ENCODE assay signal across 1 cellular context in genomic region chr7:103915958-103916357, GRCh38.
TF ChIP-seq lines count a peak whose summit lies in the region.

No MANE protein-coding gene starts in this region.

TF ChIP-seq in K562, 482 proteins besides CTCF, POLR2A, EP300 and RAD21 (continued from another document):
- TF ChIP-seq ZBTB9 (CRISPR knock-in tag; IDR thresholded peaks at IDR 0.05) (no peak), SAFB2 (IDR thresholded peaks at IDR 0.05; ENCODE audit: borderline replicate concordance, low read depth, low read length, severe bottlenecking) (no peak), SETDB1 (IDR thresholded peaks at IDR 0.05; ENCODE audit: low read length) (no peak), ILF3 (IDR thresholded peaks at IDR 0.05; ENCODE audit: borderline replicate concordance) (no peak), TSHZ1 (CRISPR knock-in tag; IDR thresholded peaks at IDR 0.05) (no peak), USF1 (CRISPR knock-in tag; IDR thresholded peaks at IDR 0.05) (no peak), ATF3 (IDR thresholded peaks at IDR 0.05) (peak; percentile 99), ATF3 (CRISPR knock-in tag; conservative IDR thresholded peaks at IDR 0.05) (peak; percentile 93), ZNF184 (CRISPR knock-in tag; IDR thresholded peaks at IDR 0.05) (no peak), ZMIZ1 (IDR thresholded peaks at IDR 0.05; ENCODE audit: low read depth in 2 of 2, low read length in 2 of 2) (no peak), MTA2 (IDR thresholded peaks at IDR 0.05; ENCODE audit: low read depth) (no peak), ZNF165 (CRISPR knock-in tag; IDR thresholded peaks at IDR 0.05; ENCODE audit: borderline replicate concordance) (0 out of 2 replicates have a peak, but pooled peaks have one; percentile 35)
TF ChIP-seq in K562: peak in this region for 61.
